ENCODE assay signal across 1 cellular context in genomic region chrX:154123241-154124219, GRCh38.
TF ChIP-seq lines count a peak whose summit lies in the region.

No MANE protein-coding gene starts in this region.

TF ChIP-seq in K562, 482 proteins besides CTCF, POLR2A, EP300 and RAD21 (continued from another document and continues in another):
- TF ChIP-seq NKRF (IDR thresholded peaks at IDR 0.05; ENCODE audit: borderline replicate concordance) (no peak), SOX6 (IDR thresholded peaks at IDR 0.05) (peak; percentile 100), ZNF197 (CRISPR knock-in tag; IDR thresholded peaks at IDR 0.05; ENCODE audit: low read depth) (no peak), RNF2 (IDR thresholded peaks at IDR 0.05) (peak; percentile 70), ZFPM2 (CRISPR knock-in tag; IDR thresholded peaks at IDR 0.05) (no peak), RBM22 (IDR thresholded peaks at IDR 0.05; ENCODE audit: low read depth, low read length, poor library complexity, severe bottlenecking) (no peak), KLF6 (CRISPR knock-in tag; IDR thresholded peaks at IDR 0.05; ENCODE audit: borderline replicate concordance) (peak; percentile 44; the same call in 1 of the 2 replicates), NR1H2 (CRISPR knock-in tag; IDR thresholded peaks at IDR 0.05) (no peak), SMARCC2 (IDR thresholded peaks at IDR 0.05; ENCODE audit: low read depth) (peak; percentile 93; the same call in 1 of the 2 replicates), UBTF (IDR thresholded peaks at IDR 0.05; ENCODE audit: borderline replicate concordance in 1 of 2, low read depth in 2 of 2, low read length in 2 of 2) (peak in 1 of 2 experiments; percentile 57; a peak in 1 of 4 replicates), CHD1 (IDR thresholded peaks at IDR 0.05; ENCODE audit: low read length) (no peak), HMBOX1 (IDR thresholded peaks at IDR 0.05) (peak; percentile 31; the same call in 1 of the 2 replicates), SMAD3 (CRISPR knock-in tag; conservative IDR thresholded peaks at IDR 0.05) (no peak; the same call in 1 of the 2 replicates), THAP7 (CRISPR knock-in tag; IDR thresholded peaks at IDR 0.05) (no peak), TFAM (CRISPR knock-in tag; conservative IDR thresholded peaks at IDR 0.05) (no peak), KLF13 (tag; IDR thresholded peaks at IDR 0.05; ENCODE audit: borderline replicate concordance, low read depth) (no peak), MXI1 (IDR thresholded peaks at IDR 0.05; ENCODE audit: low read depth, low read length) (no peak), POLR2G (IDR thresholded peaks at IDR 0.05; ENCODE audit: low read depth, low read length) (peak; percentile 47; the same call in 1 of the 2 replicates), RBFOX2 (IDR thresholded peaks at IDR 0.05; ENCODE audit: low read depth, low read length) (peak; percentile 50), PHB (CRISPR knock-in tag; IDR thresholded peaks at IDR 0.05) (no peak), HDAC2 (IDR thresholded peaks at IDR 0.05) (peak; percentile 95), ZNF121 (CRISPR knock-in tag; conservative IDR thresholded peaks at IDR 0.05) (peak; percentile 31; the same call in 1 of the 2 replicates), ZNF24 (IDR thresholded peaks at IDR 0.05) (peak; percentile 23; the same call in 1 of the 2 replicates), NFXL1 (CRISPR knock-in tag; IDR thresholded peaks at IDR 0.05) (no peak), CHCHD3 (CRISPR knock-in tag; IDR thresholded peaks at IDR 0.05) (no peak), ZNF274 (IDR thresholded peaks at IDR 0.05; ENCODE audit: borderline replicate concordance, low read depth, low read length) (no peak), ZNF57 (CRISPR knock-in tag; IDR thresholded peaks at IDR 0.05) (no peak), ZNF41 (CRISPR knock-in tag; conservative IDR thresholded peaks at IDR 0.05) (no peak), SIX5 (IDR thresholded peaks at IDR 0.05; ENCODE audit: borderline replicate concordance in 1 of 2, insufficient read depth in 1 of 2, low read depth in 1 of 2, low read length in 2 of 2) (no peak), HMGN3 (IDR thresholded peaks at IDR 0.05; ENCODE audit: borderline replicate concordance, extremely low read depth, insufficient read length, low read depth, low read length) (peak; percentile 74), ZNF444 (CRISPR knock-in tag; IDR thresholded peaks at IDR 0.05) (no peak), ZNF766 (CRISPR knock-in tag; conservative IDR thresholded peaks at IDR 0.05) (peak; percentile 71), ZNF75A (CRISPR knock-in tag; IDR thresholded peaks at IDR 0.05) (no peak), PCBP2 (IDR thresholded peaks at IDR 0.05; ENCODE audit: low read depth, low read length, poor library complexity, severe bottlenecking) (no peak), TEAD4 (IDR thresholded peaks at IDR 0.05; ENCODE audit: low read length) (peak; percentile 94), TEAD4 (CRISPR knock-in tag; IDR thresholded peaks at IDR 0.05; ENCODE audit: borderline replicate concordance) (no peak), TCF3 (CRISPR knock-in tag; IDR thresholded peaks at IDR 0.05) (peak; percentile 87), ZNF224 (CRISPR knock-in tag; IDR thresholded peaks at IDR 0.05) (no peak), TAL1 (IDR thresholded peaks at IDR 0.05) (peak; percentile 92), GATAD2A (IDR thresholded peaks at IDR 0.05) (peak; percentile 88), ZFP1 (CRISPR knock-in tag; IDR thresholded peaks at IDR 0.05) (no peak), ZNF655 (CRISPR knock-in tag; IDR thresholded peaks at IDR 0.05) (no peak), ELF4 (CRISPR knock-in tag; IDR thresholded peaks at IDR 0.05) (0 out of 2 replicates have a peak, but pooled peaks have one; percentile 34), CTBP1 (IDR thresholded peaks at IDR 0.05; ENCODE audit: borderline replicate concordance) (peak; percentile 98), BCOR (IDR thresholded peaks at IDR 0.05) (peak; percentile 43; the same call in 1 of the 2 replicates), MIER1 (IDR thresholded peaks at IDR 0.05; ENCODE audit: low read depth) (no peak), CREM (IDR thresholded peaks at IDR 0.05; ENCODE audit: low read depth) (peak; percentile 69), PHTF2 (CRISPR knock-in tag; IDR thresholded peaks at IDR 0.05) (no peak)
- TF ChIP-seq, protein P1, sequence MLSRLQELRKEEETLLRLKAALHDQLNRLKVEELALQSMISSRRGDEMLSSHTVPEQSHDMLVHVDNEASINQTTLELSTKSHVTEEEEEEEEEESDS (CRISPR knock-in tag; IDR thresholded peaks at IDR 0.05), result no peak
- TF ChIP-seq, protein P2, sequence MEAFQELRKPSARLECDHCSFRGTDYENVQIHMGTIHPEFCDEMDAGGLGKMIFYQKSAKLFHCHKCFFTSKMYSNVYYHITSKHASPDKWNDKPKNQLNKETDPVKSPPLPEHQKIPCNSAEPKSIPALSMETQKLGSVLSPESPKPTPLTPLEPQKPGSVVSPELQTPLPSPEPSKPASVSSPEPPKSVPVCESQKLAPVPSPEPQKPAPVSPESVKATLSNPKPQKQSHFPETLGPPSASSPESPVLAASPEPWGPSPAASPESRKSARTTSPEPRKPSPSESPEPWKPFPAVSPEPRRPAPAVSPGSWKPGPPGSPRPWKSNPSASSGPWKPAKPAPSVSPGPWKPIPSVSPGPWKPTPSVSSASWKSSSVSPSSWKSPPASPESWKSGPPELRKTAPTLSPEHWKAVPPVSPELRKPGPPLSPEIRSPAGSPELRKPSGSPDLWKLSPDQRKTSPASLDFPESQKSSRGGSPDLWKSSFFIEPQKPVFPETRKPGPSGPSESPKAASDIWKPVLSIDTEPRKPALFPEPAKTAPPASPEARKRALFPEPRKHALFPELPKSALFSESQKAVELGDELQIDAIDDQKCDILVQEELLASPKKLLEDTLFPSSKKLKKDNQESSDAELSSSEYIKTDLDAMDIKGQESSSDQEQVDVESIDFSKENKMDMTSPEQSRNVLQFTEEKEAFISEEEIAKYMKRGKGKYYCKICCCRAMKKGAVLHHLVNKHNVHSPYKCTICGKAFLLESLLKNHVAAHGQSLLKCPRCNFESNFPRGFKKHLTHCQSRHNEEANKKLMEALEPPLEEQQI (IDR thresholded peaks at IDR 0.05), result peak; percentile 94
- TF ChIP-seq, protein P3, sequence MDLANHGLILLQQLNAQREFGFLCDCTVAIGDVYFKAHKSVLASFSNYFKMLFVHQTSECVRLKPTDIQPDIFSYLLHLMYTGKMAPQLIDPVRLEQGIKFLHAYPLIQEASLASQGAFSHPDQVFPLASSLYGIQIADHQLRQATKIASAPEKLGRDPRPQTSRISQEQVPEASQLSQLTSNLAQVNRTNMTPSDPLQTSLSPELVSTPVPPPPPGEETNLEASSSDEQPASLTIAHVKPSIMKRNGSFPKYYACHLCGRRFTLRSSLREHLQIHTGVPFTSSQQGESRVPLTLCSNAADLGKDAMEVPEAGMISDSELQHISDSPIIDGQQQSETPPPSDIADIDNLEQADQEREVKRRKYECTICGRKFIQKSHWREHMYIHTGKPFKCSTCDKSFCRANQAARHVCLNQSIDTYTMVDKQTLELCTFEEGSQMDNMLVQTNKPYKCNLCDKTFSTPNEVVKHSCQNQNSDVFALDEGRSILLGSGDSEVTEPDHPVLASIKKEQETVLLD (IDR thresholded peaks at IDR 0.05), result peak; percentile 81
- TF ChIP-seq, protein P4, sequence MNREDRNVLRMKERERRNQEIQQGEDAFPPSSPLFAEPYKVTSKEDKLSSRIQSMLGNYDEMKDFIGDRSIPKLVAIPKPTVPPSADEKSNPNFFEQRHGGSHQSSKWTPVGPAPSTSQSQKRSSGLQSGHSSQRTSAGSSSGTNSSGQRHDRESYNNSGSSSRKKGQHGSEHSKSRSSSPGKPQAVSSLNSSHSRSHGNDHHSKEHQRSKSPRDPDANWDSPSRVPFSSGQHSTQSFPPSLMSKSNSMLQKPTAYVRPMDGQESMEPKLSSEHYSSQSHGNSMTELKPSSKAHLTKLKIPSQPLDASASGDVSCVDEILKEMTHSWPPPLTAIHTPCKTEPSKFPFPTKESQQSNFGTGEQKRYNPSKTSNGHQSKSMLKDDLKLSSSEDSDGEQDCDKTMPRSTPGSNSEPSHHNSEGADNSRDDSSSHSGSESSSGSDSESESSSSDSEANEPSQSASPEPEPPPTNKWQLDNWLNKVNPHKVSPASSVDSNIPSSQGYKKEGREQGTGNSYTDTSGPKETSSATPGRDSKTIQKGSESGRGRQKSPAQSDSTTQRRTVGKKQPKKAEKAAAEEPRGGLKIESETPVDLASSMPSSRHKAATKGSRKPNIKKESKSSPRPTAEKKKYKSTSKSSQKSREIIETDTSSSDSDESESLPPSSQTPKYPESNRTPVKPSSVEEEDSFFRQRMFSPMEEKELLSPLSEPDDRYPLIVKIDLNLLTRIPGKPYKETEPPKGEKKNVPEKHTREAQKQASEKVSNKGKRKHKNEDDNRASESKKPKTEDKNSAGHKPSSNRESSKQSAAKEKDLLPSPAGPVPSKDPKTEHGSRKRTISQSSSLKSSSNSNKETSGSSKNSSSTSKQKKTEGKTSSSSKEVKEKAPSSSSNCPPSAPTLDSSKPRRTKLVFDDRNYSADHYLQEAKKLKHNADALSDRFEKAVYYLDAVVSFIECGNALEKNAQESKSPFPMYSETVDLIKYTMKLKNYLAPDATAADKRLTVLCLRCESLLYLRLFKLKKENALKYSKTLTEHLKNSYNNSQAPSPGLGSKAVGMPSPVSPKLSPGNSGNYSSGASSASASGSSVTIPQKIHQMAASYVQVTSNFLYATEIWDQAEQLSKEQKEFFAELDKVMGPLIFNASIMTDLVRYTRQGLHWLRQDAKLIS (CRISPR knock-in tag; IDR thresholded peaks at IDR 0.05), result no peak
- TF ChIP-seq, protein P5, sequence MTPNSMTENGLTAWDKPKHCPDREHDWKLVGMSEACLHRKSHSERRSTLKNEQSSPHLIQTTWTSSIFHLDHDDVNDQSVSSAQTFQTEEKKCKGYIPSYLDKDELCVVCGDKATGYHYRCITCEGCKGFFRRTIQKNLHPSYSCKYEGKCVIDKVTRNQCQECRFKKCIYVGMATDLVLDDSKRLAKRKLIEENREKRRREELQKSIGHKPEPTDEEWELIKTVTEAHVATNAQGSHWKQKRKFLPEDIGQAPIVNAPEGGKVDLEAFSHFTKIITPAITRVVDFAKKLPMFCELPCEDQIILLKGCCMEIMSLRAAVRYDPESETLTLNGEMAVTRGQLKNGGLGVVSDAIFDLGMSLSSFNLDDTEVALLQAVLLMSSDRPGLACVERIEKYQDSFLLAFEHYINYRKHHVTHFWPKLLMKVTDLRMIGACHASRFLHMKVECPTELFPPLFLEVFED (CRISPR knock-in tag; conservative IDR thresholded peaks at IDR 0.05), result no peak
